1 cellular context compared by ENCODE assay signal in the genomic region with DNA sequence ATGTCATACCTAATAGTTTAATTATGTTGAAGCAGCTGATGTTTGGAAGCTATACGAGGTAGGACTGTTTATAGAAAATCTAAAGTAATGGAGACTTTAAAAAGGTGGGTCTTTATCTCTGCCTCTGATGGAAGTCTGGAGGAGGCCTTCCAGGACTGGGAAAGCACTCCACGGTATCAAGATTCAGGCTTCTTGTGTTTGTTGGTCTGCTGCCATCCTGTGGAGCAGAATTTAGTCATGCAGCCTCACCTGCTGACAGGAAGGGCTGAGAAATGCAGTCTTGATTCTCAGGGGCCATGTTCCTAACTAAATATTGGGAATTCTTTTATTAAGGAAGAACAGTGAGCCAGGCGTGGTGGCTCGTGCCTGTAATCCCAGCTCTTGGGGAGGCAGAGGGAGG.
TF ChIP-seq lines count a peak whose summit lies in the region.

No MANE protein-coding gene starts in this region.

TF ChIP-seq in IMR-90, 13 proteins besides CTCF, POLR2A, EP300 and RAD21 (continued from another document):
- no peak for TF ChIP-seq CEBPB (IDR thresholded peaks at IDR 0.05; ENCODE audit: low read depth, low read length)
